ENCODE assay signal across 13 cellular contexts in the genomic region with DNA sequence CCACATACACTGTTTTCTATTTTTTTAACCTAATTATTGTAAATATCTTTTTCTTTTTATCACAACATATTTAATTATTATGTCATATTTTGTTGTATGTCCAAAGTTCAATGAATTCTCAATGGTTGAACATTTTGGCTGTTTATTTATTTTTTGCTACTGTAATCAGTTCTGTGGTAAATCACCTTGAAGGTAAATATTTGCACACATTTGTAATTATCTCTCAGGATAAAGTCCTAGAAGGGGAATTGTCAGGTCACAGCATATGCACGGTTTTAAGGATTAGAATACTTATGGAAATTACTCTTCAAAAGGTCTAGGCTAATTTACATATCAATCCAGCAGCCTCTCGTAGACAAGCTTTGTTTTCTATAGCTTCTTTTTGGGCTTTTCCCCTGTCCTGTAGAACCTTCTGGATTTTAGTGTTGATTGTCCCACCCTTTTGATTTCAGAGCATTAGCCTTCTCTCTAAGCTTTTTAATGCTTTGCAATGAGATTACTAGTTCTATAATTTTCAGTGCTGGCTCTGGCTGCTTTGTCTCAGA.
"Had no signal": no experiment of that assay in that cellular context is flagged by ENCODE, and none has a peak within 500 bp of the region (broad histone marks: within the 10 kb centered on the region; RNA-seq: fewer than 3 reads in every experiment).

No MANE protein-coding gene starts in this region.

- H3K27ac Mint-ChIP-seq: activated CD4-positive, alpha-beta T cell treated with anti-CD3 and anti-CD28 coated beads for 36 hours; activated CD8-positive, alpha-beta T cell treated with anti-CD3 and anti-CD28 coated beads for 36 hours; natural killer cell; stimulated activated naive CD8-positive, alpha-beta T cell treated with anti-CD3 and anti-CD28 coated beads, Interleukin-15, amount 100 ng/mL, for 72 hours had no signal

- H3K27ac ChIP-seq: ascending aorta, esophagus squamous epithelium, testis, VCaP had no signal

- H3K4me3 Mint-ChIP-seq: activated CD4-positive, alpha-beta T cell treated with anti-CD3 and anti-CD28 coated beads for 36 hours; activated CD8-positive, alpha-beta T cell treated with anti-CD3 and anti-CD28 coated beads for 36 hours; natural killer cell; stimulated activated naive CD8-positive, alpha-beta T cell treated with anti-CD3 and anti-CD28 coated beads, Interleukin-15, amount 100 ng/mL, for 72 hours had no signal

- H3K27me3 ChIP-seq: ascending aorta, testis had no signal

- H3K4me1 ChIP-seq: ascending aorta, esophagus squamous epithelium, testis had no signal

- H3K36me3 ChIP-seq: ascending aorta, esophagus squamous epithelium had no signal

- DNase-seq: activated CD4-positive, alpha-beta T cell treated with anti-CD3 and anti-CD28 coated beads for 36 hours; activated CD8-positive, alpha-beta memory T cell treated with anti-CD3 and anti-CD28 coated beads, Interleukin-2, amount 50 U/mL, for 48 hours; activated CD8-positive, alpha-beta T cell treated with anti-CD3 and anti-CD28 coated beads for 36 hours; esophagus squamous epithelium; foreskin fibroblast; natural killer cell; stimulated activated CD4-positive, alpha-beta T cell treated with anti-CD3 and anti-CD28 coated beads, Interleukin-15, amount 100 ng/mL, for 24 hours; stimulated activated CD4-positive, alpha-beta T cell treated with anti-CD3 and anti-CD28 coated beads, Interleukin-4, amount 100 ng/mL, for 4 hours; stimulated activated naive CD8-positive, alpha-beta T cell treated with anti-CD3 and anti-CD28 coated beads, Interleukin-15, amount 100 ng/mL, for 72 hours; T1000; testis had no signal

- ATAC-seq: activated CD4-positive, alpha-beta T cell treated with anti-CD3 and anti-CD28 coated beads for 36 hours; activated CD8-positive, alpha-beta T cell treated with anti-CD3 and anti-CD28 coated beads for 36 hours; stimulated activated naive CD8-positive, alpha-beta T cell treated with anti-CD3 and anti-CD28 coated beads, Interleukin-15, amount 100 ng/mL, for 72 hours had no signal

- H3K4me3 ChIP-seq: ascending aorta, esophagus squamous epithelium, testis had no signal

- H3K9me3 ChIP-seq: ascending aorta, testis had no signal
